In the genomic region with DNA sequence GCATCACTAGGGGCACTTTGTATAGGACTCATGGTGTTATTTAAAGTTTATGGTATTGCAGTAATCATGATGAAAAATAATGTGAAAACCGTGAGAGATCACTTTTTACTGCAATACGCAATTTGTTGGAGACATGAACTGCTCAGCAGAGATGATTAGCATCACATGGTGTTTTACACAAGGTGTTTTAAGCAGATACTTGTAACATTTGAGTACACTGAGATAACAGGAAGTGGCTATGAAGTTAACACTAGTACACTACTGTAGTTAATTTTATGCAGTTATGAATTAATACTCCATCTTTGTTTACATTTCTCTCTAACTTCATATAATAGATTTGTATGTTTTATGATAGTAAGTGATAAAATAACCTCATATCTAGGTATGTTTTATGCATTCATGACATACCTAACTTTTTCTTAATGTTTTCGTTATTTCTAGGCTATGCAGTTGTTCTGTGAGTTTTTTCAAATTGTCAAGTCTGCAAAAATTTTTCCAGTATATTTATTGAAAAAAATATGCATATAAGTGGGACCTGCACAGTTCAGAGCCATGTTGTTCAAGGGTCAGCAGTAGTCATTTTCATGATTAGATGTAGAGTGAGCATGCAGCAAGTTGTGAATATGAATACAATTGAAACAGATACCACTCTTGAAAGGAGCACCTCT, we compare ENCODE assay signal across 14 cellular contexts. TPM values are rescaled to one million over a fixed set of nuclear protein-coding genes. Genes with fewer than 3 reads are reported as not detected.
A peak's percentile ranks its signal among the peaks of the same experiment; 100 is the strongest.
DNase-seq lines count a peak whose midpoint lies in the region; ATAC-seq and TF ChIP-seq lines count a peak whose summit lies in the region.
"Had no signal": no experiment of that assay in that cellular context is flagged by ENCODE, and none has a peak within 500 bp of the region (broad histone marks: within the 10 kb centered on the region; RNA-seq: fewer than 3 reads in every experiment).

No MANE protein-coding gene starts in this region.

- intact Hi-C loops in natural killer cell (cut with micrococcal nuclease) = no loop called here

- H3K4me1 Mint-ChIP-seq in activated T-cell treated with anti-CD3 and anti-CD28 coated beads, Interleukin-2, amount 50 U/mL, for 72 hours (ENCODE audit: low read depth) = peaks cover 52% of the 10 kb centered on the region
- peaks cover 81% of the 10 kb centered on the region for H3K4me1 Mint-ChIP-seq in HFFc6 (ENCODE audit: low read depth)
- H3K4me1 Mint-ChIP-seq in activated naive CD8-positive, alpha-beta T cell treated with anti-CD3 and anti-CD28 coated beads, Interleukin-2, amount 10 ng/mL, durations not matched to agents 7 days and 5 days = peaks cover 41% of the 10 kb centered on the region
- H3K4me1 Mint-ChIP-seq in natural killer cell = peaks cover 47 to 54% of the 10 kb centered on the region in 2 donors
- H3K4me1 Mint-ChIP-seq: endodermal cell had no signal

- POLR2A ChIA-PET in activated naive CD8-positive, alpha-beta T cell treated with anti-CD3 and anti-CD28 coated beads, Interleukin-2, amount 10 ng/mL, durations not matched to agents 7 days and 5 days (lab: Charles Lee) = no interaction called here

- DNase-seq in activated T-cell treated with anti-CD3 and anti-CD28 coated beads, Interleukin-2, amount 50 U/mL, for 72 hours = no peak
- DNase-seq in activated T-cell treated with anti-CD3 and anti-CD28 coated beads for 4 hours = no peak
- DNase-seq in HFFc6 = no peak
- no peak for DNase-seq in activated naive CD8-positive, alpha-beta T cell treated with anti-CD3 and anti-CD28 coated beads, Interleukin-2, amount 10 ng/mL, durations not matched to agents 7 days and 5 days
- no peak for DNase-seq in natural killer cell
- no peak for DNase-seq in NCI-H748 treated with DMSO at 0.1 percent for 48 hours (lab: John Stamatoyannopoulos, UW)
- no peak for DNase-seq in stimulated activated CD4-positive, alpha-beta T cell treated with anti-CD3 and anti-CD28 coated beads, Interleukin-4, amount 100 ng/mL, for 1 hour
- DNase-seq: activated effector memory CD4-positive, alpha-beta T cell treated with anti-CD3 and anti-CD28 coated beads, Interleukin-2, amount 50 U/mL, for 16 hours; endodermal cell; NCI-H1092; NCI-H2081; NCI-H524 treated with DMSO at 0.1 percent for 48 hours; testis had no signal

- no peak for ATAC-seq in activated T-cell treated with anti-CD3 and anti-CD28 coated beads, Interleukin-2, amount 50 U/mL, for 72 hours (replicated peaks in 1 of 2)
- ATAC-seq in activated naive CD8-positive, alpha-beta T cell treated with anti-CD3 and anti-CD28 coated beads, Interleukin-2, amount 10 ng/mL, durations not matched to agents 7 days and 5 days (ENCODE audit: low read depth) = peak; percentile 69
- ATAC-seq in natural killer cell = peak; percentile 82 to 88 (median 83)
- no peak for ATAC-seq in HG02884 (IDR thresholded peaks at IDR 0.05; ENCODE audit: unreplicated experiment)

- peak overlapping the region in 1 of 2 donors; percentile 4 for H3K4me3 Mint-ChIP-seq in activated T-cell treated with anti-CD3 and anti-CD28 coated beads, Interleukin-2, amount 50 U/mL, for 72 hours
- H3K4me3 Mint-ChIP-seq in HFFc6 (no peak overlapping the region), natural killer cell (peak overlapping the region; percentile 32)
- peak overlapping the region; percentile 15 for H3K4me3 Mint-ChIP-seq in activated naive CD8-positive, alpha-beta T cell treated with anti-CD3 and anti-CD28 coated beads, Interleukin-2, amount 10 ng/mL, durations not matched to agents 7 days and 5 days
- H3K4me3 Mint-ChIP-seq: endodermal cell had no signal

- H3K27ac Mint-ChIP-seq in activated T-cell treated with anti-CD3 and anti-CD28 coated beads, Interleukin-2, amount 50 U/mL, for 72 hours = peak overlapping the region; percentile 89
- H3K27ac Mint-ChIP-seq in HFFc6 (peak overlapping the region; percentile 58), natural killer cell (peak overlapping the region; percentile 57 to 82)
- peak overlapping the region; percentile 46 for H3K27ac Mint-ChIP-seq in activated naive CD8-positive, alpha-beta T cell treated with anti-CD3 and anti-CD28 coated beads, Interleukin-2, amount 10 ng/mL, durations not matched to agents 7 days and 5 days
- H3K27ac Mint-ChIP-seq: endodermal cell had no signal

- H3K36me3 Mint-ChIP-seq in activated T-cell treated with anti-CD3 and anti-CD28 coated beads, Interleukin-2, amount 50 U/mL, for 72 hours (ENCODE audit: insufficient read depth in 2 of 2) = peaks cover 14 to 65% of the 10 kb centered on the region in 2 donors
- H3K36me3 Mint-ChIP-seq in HFFc6 (ENCODE audit: low read depth) (peaks cover 55% of the 10 kb centered on the region), natural killer cell (peaks cover 44% of the 10 kb centered on the region)
- H3K36me3 Mint-ChIP-seq in activated naive CD8-positive, alpha-beta T cell treated with anti-CD3 and anti-CD28 coated beads, Interleukin-2, amount 10 ng/mL, durations not matched to agents 7 days and 5 days = peaks cover 48% of the 10 kb centered on the region

- TF ChIP-seq CTCF in HFFc6 (IDR thresholded peaks at IDR 0.05) = no peak
- no peak for TF ChIP-seq CTCF in natural killer cell (IDR thresholded peaks at IDR 0.05)

- no peaks in the 10 kb centered on the region for H3K27me3 Mint-ChIP-seq in activated T-cell treated with anti-CD3 and anti-CD28 coated beads, Interleukin-2, amount 50 U/mL, for 72 hours (ENCODE audit: low read depth)
- no peaks in the 10 kb centered on the region for H3K27me3 Mint-ChIP-seq in HFFc6 (ENCODE audit: insufficient read depth)
- H3K27me3 Mint-ChIP-seq in activated naive CD8-positive, alpha-beta T cell treated with anti-CD3 and anti-CD28 coated beads, Interleukin-2, amount 10 ng/mL, durations not matched to agents 7 days and 5 days = no peaks in the 10 kb centered on the region
- no peaks in the 10 kb centered on the region for H3K27me3 Mint-ChIP-seq in natural killer cell (ENCODE audit: low read depth in 2 of 2)

- no peaks in the 10 kb centered on the region for H3K9me3 Mint-ChIP-seq in activated T-cell treated with anti-CD3 and anti-CD28 coated beads, Interleukin-2, amount 50 U/mL, for 72 hours
- no peaks in the 10 kb centered on the region for H3K9me3 Mint-ChIP-seq in HFFc6
- H3K9me3 Mint-ChIP-seq in activated naive CD8-positive, alpha-beta T cell treated with anti-CD3 and anti-CD28 coated beads, Interleukin-2, amount 10 ng/mL, durations not matched to agents 7 days and 5 days = no peaks in the 10 kb centered on the region
- H3K9me3 Mint-ChIP-seq in natural killer cell = no peaks in the 10 kb centered on the region
- H3K9me3 Mint-ChIP-seq: endodermal cell had no signal

RNA-seq across cellular contexts. Expression of a gene that starts 13.0 kb away (rescaled TPM):
- total RNA-seq in activated T-cell treated with anti-CD3 and anti-CD28 coated beads, Interleukin-2, amount 50 U/mL, for 72 hours = 100 to 1,000 TPM; 362 to 383 TPM
- total RNA-seq in HFFc6 (2021; fragmentation: NEBNext Ultra II Directional; extraction: Animal tissue kit (Norgen Biotek cat#: 25700)) = 100 to 1,000 TPM; 288 to 354 (median 319) TPM
- total RNA-seq in activated naive CD8-positive, alpha-beta T cell treated with anti-CD3 and anti-CD28 coated beads, Interleukin-2, amount 10 ng/mL, durations not matched to agents 7 days and 5 days = 100 to 1,000 TPM; 290 to 294 TPM
- 100 to 1,000 TPM; 330 to 352 (median 338) TPM for total RNA-seq in natural killer cell

Comparison
In these comparisons a context has a peak if more than half of its experiments do, and no peak if none do; other contexts are left out.
1. ATAC-seq: peak in activated naive CD8-positive, alpha-beta T cell treated with anti-CD3 and anti-CD28 coated beads, Interleukin-2, amount 10 ng/mL, durations not matched to agents 7 days and 5 days (single experiment) and natural killer cell (3 of 3); none in activated T-cell treated with anti-CD3 and anti-CD28 coated beads, Interleukin-2, amount 50 U/mL, for 72 hours (0 of 2) and HG02884 (single experiment).
2. Peak in every context shown above with its lines, with median percentiles within 50 percentile points of each other: H3K27ac Mint-ChIP-seq.